ENCODE assay signal across 13 cellular contexts in genomic region chr2:62142054-62142453, GRCh38. TPM values are rescaled to one million over a fixed set of nuclear protein-coding genes. Genes with fewer than 3 reads are reported as not detected.
DNase-seq lines count a peak whose midpoint lies in the region; ATAC-seq and TF ChIP-seq lines count a peak whose summit lies in the region.
"Had no signal": no experiment of that assay in that cellular context is flagged by ENCODE, and none has a peak within 500 bp of the region (broad histone marks: within the 10 kb centered on the region; RNA-seq: fewer than 3 reads in every experiment).

No MANE protein-coding gene starts in this region.

- H3K4me1 ChIP-seq in gastroesophageal sphincter = peaks cover 0 to 6% (median 2%) of the 10 kb centered on the region in 3 donors
- H3K4me1 ChIP-seq: right lobe of liver had no signal

- no peak for TF ChIP-seq EP300 in gastroesophageal sphincter (IDR thresholded peaks at IDR 0.05)

- H3K9me3 ChIP-seq in gastroesophageal sphincter = no peaks in the 10 kb centered on the region
- H3K9me3 ChIP-seq: right lobe of liver had no signal

- no peak overlapping the region for H3K27ac ChIP-seq in gastroesophageal sphincter
- H3K27ac ChIP-seq: right lobe of liver had no signal

- no peak overlapping the region for H3K4me3 ChIP-seq in gastroesophageal sphincter
- H3K4me3 ChIP-seq: right lobe of liver had no signal

- TF ChIP-seq CTCF in gastroesophageal sphincter (IDR thresholded peaks at IDR 0.05) = no peak

- peak overlapping the region; percentile 52 for H3K27ac Mint-ChIP-seq in dendritic cell treated with granulocyte-macrophage colony-stimulating factor and Interleukin-4, amounts not matched to agents 40 ng/mL and 50 ng/mL, for 4 days

- H3K27me3 Mint-ChIP-seq in dendritic cell treated with granulocyte-macrophage colony-stimulating factor and Interleukin-4, amounts not matched to agents 40 ng/mL and 50 ng/mL, for 4 days = no peaks in the 10 kb centered on the region

- H3K36me3 ChIP-seq in gastroesophageal sphincter = peaks cover 0 to 9% of the 10 kb centered on the region in 2 donors
- H3K36me3 ChIP-seq: right lobe of liver had no signal

- no peak overlapping the region for H3K4me3 Mint-ChIP-seq in dendritic cell treated with granulocyte-macrophage colony-stimulating factor and Interleukin-4, amounts not matched to agents 40 ng/mL and 50 ng/mL, for 4 days
- H3K4me3 Mint-ChIP-seq: CD14-positive monocyte had no signal

- intact Hi-C loops in dendritic cell treated with granulocyte-macrophage colony-stimulating factor and Interleukin-4, amounts not matched to agents 40 ng/mL and 50 ng/mL, for 4 days (cut with micrococcal nuclease) = no loop called here

- H3K9me3 Mint-ChIP-seq in dendritic cell treated with granulocyte-macrophage colony-stimulating factor and Interleukin-4, amounts not matched to agents 40 ng/mL and 50 ng/mL, for 4 days = no peaks in the 10 kb centered on the region
- H3K9me3 Mint-ChIP-seq: CD14-positive monocyte had no signal

- H3K36me3 Mint-ChIP-seq in dendritic cell treated with granulocyte-macrophage colony-stimulating factor and Interleukin-4, amounts not matched to agents 40 ng/mL and 50 ng/mL, for 4 days (ENCODE audit: low read depth) = no peaks in the 10 kb centered on the region

- no peak for TF ChIP-seq POLR2A in GM18505 (IDR thresholded peaks at IDR 0.05; ENCODE audit: borderline replicate concordance, extremely low read depth, insufficient read depth, insufficient read length)
- TF ChIP-seq POLR2A in gastroesophageal sphincter (IDR thresholded peaks at IDR 0.05) = no peak

- H3K4me1 Mint-ChIP-seq in dendritic cell treated with granulocyte-macrophage colony-stimulating factor and Interleukin-4, amounts not matched to agents 40 ng/mL and 50 ng/mL, for 4 days (ENCODE audit: low read depth) = peaks cover 11% of the 10 kb centered on the region

- no peak for DNase-seq in stimulated activated CD4-positive, alpha-beta T cell treated with anti-CD3 and anti-CD28 coated beads, Interleukin-4, amount 100 ng/mL, for 1 hour
- no peak for DNase-seq in activated CD4-positive, alpha-beta T cell treated with anti-CD3 and anti-CD28 coated beads for 1 hour
- DNase-seq: activated CD8-positive, alpha-beta memory T cell treated with anti-CD3 and anti-CD28 coated beads for 24 hours; activated effector memory CD4-positive, alpha-beta T cell treated with Interleukin-2 at 50 U/mL for 16 hours; NCI-H2107; right lobe of liver; stimulated activated CD4-positive, alpha-beta T cell treated with anti-CD3 and anti-CD28 coated beads, Interleukin-2, amount 100 ng/mL, for 48 hours had no signal

- ATAC-seq in GM18505 (IDR thresholded peaks at IDR 0.05; ENCODE audit: unreplicated experiment) = peak; percentile 38
- peak; percentile 43 for ATAC-seq in GM21360 (IDR thresholded peaks at IDR 0.05; ENCODE audit: unreplicated experiment)
- peak; percentile 55 for ATAC-seq in HG03342 (IDR thresholded peaks at IDR 0.05; ENCODE audit: unreplicated experiment)
- ATAC-seq in gastroesophageal sphincter = no peak
- ATAC-seq: right lobe of liver had no signal

- no peaks in the 10 kb centered on the region for H3K27me3 ChIP-seq in gastroesophageal sphincter
- H3K27me3 ChIP-seq: right lobe of liver had no signal

- 72 to 88% methylated on average over 1 to 3 of the region's 4 CpGs for WGBS in gastroesophageal sphincter (ENCODE audit: low coverage in 1 of 2), 2 donors

RNA-seq across cellular contexts. Expression of gene B3GNT2, which starts 53.9 kb away (rescaled TPM):
- total RNA-seq in gastroesophageal sphincter = 10 to 100 TPM; 10.5 to 24.7 (median 14.1) TPM
